In the genomic region with DNA sequence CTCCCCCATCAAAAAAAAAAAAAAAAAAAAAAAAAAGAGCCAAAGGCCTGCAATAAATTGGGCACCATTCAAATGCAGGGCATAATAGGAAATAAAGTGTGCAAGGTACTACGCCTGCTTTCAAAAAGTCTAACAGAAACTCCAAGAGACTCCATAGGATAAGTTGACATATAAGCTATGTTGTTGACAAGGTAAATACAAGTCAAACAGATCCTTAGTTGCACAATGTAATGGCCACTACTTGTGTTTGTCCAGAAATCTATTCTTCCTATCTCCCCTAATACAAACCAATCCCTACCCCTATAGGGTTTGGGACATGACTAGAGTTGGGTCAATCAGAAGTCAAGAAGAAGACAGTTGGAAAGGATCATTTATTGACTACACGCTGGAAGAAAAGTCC, we compare ENCODE assay signal across 25 cellular contexts. TPM values are rescaled to one million over a fixed set of nuclear protein-coding genes. Genes with fewer than 3 reads are reported as not detected.
DNase-seq lines count a peak whose midpoint lies in the region; ATAC-seq, FAIRE-seq and TF ChIP-seq lines count a peak whose summit lies in the region.
"Had no signal": no experiment of that assay in that cellular context is flagged by ENCODE, and none has a peak within 500 bp of the region (broad histone marks: within the 10 kb centered on the region; RNA-seq: fewer than 3 reads in every experiment).

No MANE protein-coding gene starts in this region.

- peak; percentile 63; the same call in 2 of the 3 replicates for ATAC-seq in HepG2
- ATAC-seq in right lobe of liver, result no peak
- ATAC-seq: GM12878, HCT116 had no signal

- TF ChIP-seq POLR2A in HepG2 (IDR thresholded peaks at IDR 0.05; ENCODE audit: insufficient read depth in 1 of 2, low read depth in 2 of 2, low read length in 2 of 2), result no peak
- TF ChIP-seq POLR2A in right lobe of liver (IDR thresholded peaks at IDR 0.05), result no peak
- no peak for TF ChIP-seq POLR2A in testis (IDR thresholded peaks at IDR 0.05)
- no peak for TF ChIP-seq POLR2A in uterus (IDR thresholded peaks at IDR 0.05)

- H3K4me2 ChIP-seq in HepG2 (ENCODE audit: low read depth, low read length), result no peak overlapping the region
- no peak overlapping the region for H3K4me2 ChIP-seq in smooth muscle cell
- H3K4me2 ChIP-seq: BLaER1 treated with 17β-estradiol and CSF1 and Interleukin-3, amounts not matched to agents 10 nM and 100 nM had no signal

- intact Hi-C loops in HepG2 (cut with micrococcal nuclease; ENCODE audit: unreplicated experiment), result no loop called here
- intact Hi-C loops in right lobe of liver (cut with DNase I), result no loop called here
- intact Hi-C loops in testis (cut with DNase I; ENCODE audit: low total_unique reads), result no loop called here
- intact Hi-C loops in uterus (cut with DNase I; ENCODE audit: low total_unique reads), result no loop called here

- no peak for TF ChIP-seq RAD21 in HepG2 (CRISPR knock-in tag; IDR thresholded peaks at IDR 0.05)

- H3K36me3 ChIP-seq in HepG2 (replicated peaks in 1 of 2; ENCODE audit: control insufficient read depth in 1 of 2, insufficient read depth in 2 of 2, low read length in 2 of 2), result peaks cover 5 to 26% of the 10 kb centered on the region in 2 experiments; a peak in 4 of 5 replicates
- no peaks in the 10 kb centered on the region for H3K36me3 ChIP-seq in right lobe of liver
- no peaks in the 10 kb centered on the region for H3K36me3 ChIP-seq in smooth muscle cell (ENCODE audit: low read depth)
- H3K36me3 ChIP-seq in testis (ENCODE audit: low read depth, missing control alignments), result no peaks in the 10 kb centered on the region
- H3K36me3 ChIP-seq in uterus, result no peaks in the 10 kb centered on the region
- H3K36me3 ChIP-seq: BE2C had no signal

- no TSS peak for BruUV-seq in HepG2 (replicated peaks; lab: Mats Ljungman, UMichigan)

- H3K27ac ChIP-seq in HepG2 (ENCODE audit: extremely low read length, insufficient read depth, low read length), result no peak overlapping the region
- H3K27ac ChIP-seq in right lobe of liver, result no peak overlapping the region
- H3K27ac ChIP-seq in coronary artery, result peak overlapping the region; percentile 10 to 43
- peak overlapping the region; percentile 9 for H3K27ac ChIP-seq in smooth muscle cell (ENCODE audit: low read depth)
- no peak overlapping the region for H3K27ac ChIP-seq in testis
- H3K27ac ChIP-seq in uterus, result no peak overlapping the region
- H3K27ac ChIP-seq: 22Rv1; BLaER1 treated with 17β-estradiol and CSF1 and Interleukin-3, amounts not matched to agents 10 nM and 100 nM; GM23248 had no signal

- in situ Hi-C loops in HepG2 (cut with HindIII; ENCODE audit: extremely low pct_ligation_motif_present, low pct_unique_long_range_greater_than_20kb), result no loop called here

- CTCF ChIA-PET in HepG2 (lab: Yijun Ruan, JAX; ENCODE audit: low intra/inter-chr PET ratio, low total read pairs), result no interaction called here

- peaks cover 17% of the 10 kb centered on the region for H3F3A ChIP-seq in smooth muscle cell (ENCODE audit: low read depth)

- H3K79me2 ChIP-seq in HepG2 (ENCODE audit: insufficient read depth, low read length) (peaks cover 21% of the 10 kb centered on the region), smooth muscle cell (ENCODE audit: low read depth) (peaks cover 100% of the 10 kb centered on the region)

- H3K9me3 ChIP-seq in HepG2 (ENCODE audit: low read length), result no peaks in the 10 kb centered on the region
- H3K9me3 ChIP-seq in right lobe of liver, result no peaks in the 10 kb centered on the region
- H3K9me3 ChIP-seq in smooth muscle cell (replicated peaks; ENCODE audit: low read depth), result no peaks in the 10 kb centered on the region
- H3K9me3 ChIP-seq in testis, result no peaks in the 10 kb centered on the region
- H3K9me3 ChIP-seq in uterus, result no peaks in the 10 kb centered on the region
- H3K9me3 ChIP-seq: BE2C; BLaER1 treated with 17β-estradiol and CSF1 and Interleukin-3, amounts not matched to agents 10 nM and 100 nM had no signal

- H3K27me3 ChIP-seq in HepG2 (ENCODE audit: control insufficient read depth in 1 of 2, insufficient read depth in 2 of 2, low read length in 2 of 2), result no peaks in the 10 kb centered on the region
- no peaks in the 10 kb centered on the region for H3K27me3 ChIP-seq in right lobe of liver
- no peaks in the 10 kb centered on the region for H3K27me3 ChIP-seq in smooth muscle cell (ENCODE audit: low read depth)
- H3K27me3 ChIP-seq in testis, result no peaks in the 10 kb centered on the region
- H3K27me3 ChIP-seq in uterus, result no peaks in the 10 kb centered on the region
- H3K27me3 ChIP-seq: BE2C; BLaER1 treated with 17β-estradiol and CSF1 and Interleukin-3, amounts not matched to agents 10 nM and 100 nM had no signal

- TF ChIP-seq CTCF in HepG2 (CRISPR knock-in tag; IDR thresholded peaks at IDR 0.05), result no peak
- no peak for TF ChIP-seq CTCF in right lobe of liver (IDR thresholded peaks at IDR 0.05)
- no peak for TF ChIP-seq CTCF in coronary artery (IDR thresholded peaks at IDR 0.05)
- TF ChIP-seq CTCF in smooth muscle cell (IDR thresholded peaks at IDR 0.05; ENCODE audit: borderline replicate concordance, insufficient read depth, poor library complexity, severe bottlenecking), result no peak
- no peak for TF ChIP-seq CTCF in testis (IDR thresholded peaks at IDR 0.05)
- TF ChIP-seq CTCF in uterus (IDR thresholded peaks at IDR 0.05), result no peak

- TF ChIP-seq EP300 in HepG2 (IDR thresholded peaks at IDR 0.05; ENCODE audit: low read depth in 2 of 2, low read length in 2 of 2) (no peak), HepG2 (CRISPR knock-in tag; IDR thresholded peaks at IDR 0.05; ENCODE audit: borderline replicate concordance) (no peak)

- H4K20me1 ChIP-seq in HepG2 (ENCODE audit: insufficient read depth, low read length) (peaks cover 12% of the 10 kb centered on the region), smooth muscle cell (ENCODE audit: low read depth) (peaks cover 100% of the 10 kb centered on the region)

- H3K4me3 ChIP-seq in HepG2 (replicated peaks in 1 of 3; ENCODE audit: insufficient read depth in 1 of 3, low read depth in 2 of 3, low read length in 3 of 3) (no peak overlapping the region), right lobe of liver (no peak overlapping the region), coronary artery (no peak overlapping the region), smooth muscle cell (no peak overlapping the region), testis (no peak overlapping the region), uterus (no peak overlapping the region)
- H3K4me3 ChIP-seq: BLaER1 treated with 17β-estradiol and CSF1 and Interleukin-3, amounts not matched to agents 10 nM and 100 nM; GM12878; GM23248 had no signal

- peak; percentile 12 for FAIRE-seq in HepG2 (lab: Jason Lieb, UNC)
- FAIRE-seq: A204.1, D721Med, GM12878, GM19239 had no signal

- H3K9ac ChIP-seq in HepG2 (ENCODE audit: insufficient read depth, low read depth, low read length) (no peak overlapping the region), smooth muscle cell (ENCODE audit: low read depth) (no peak overlapping the region)
- H3K9ac ChIP-seq: BLaER1 treated with 17β-estradiol and CSF1 and Interleukin-3, amounts not matched to agents 10 nM and 100 nM; GM23248 had no signal

- H3K4me1 ChIP-seq in HepG2 (ENCODE audit: insufficient read depth, low read length), result peaks cover 14% of the 10 kb centered on the region
- no peaks in the 10 kb centered on the region for H3K4me1 ChIP-seq in right lobe of liver
- peaks cover 26% of the 10 kb centered on the region for H3K4me1 ChIP-seq in smooth muscle cell (ENCODE audit: low read depth)
- peaks cover 23% of the 10 kb centered on the region for H3K4me1 ChIP-seq in testis
- H3K4me1 ChIP-seq in uterus, result peaks cover 0 to 7% of the 10 kb centered on the region in 2 donors
- H3K4me1 ChIP-seq: BE2C had no signal

- no peak overlapping the region for H2AFZ ChIP-seq in HepG2 (ENCODE audit: low read length)
- no peak overlapping the region for H2AFZ ChIP-seq in smooth muscle cell (ENCODE audit: low read depth)
- H2AFZ ChIP-seq: GM23248 had no signal

- POLR2A ChIA-PET in HepG2 (lab: Yijun Ruan, JAX), result interaction anchor here (1.0 kb wide), 2 partner anchors 10 to 13 kb away, joined by 3 read pairs; no protein-coding TSS in a partner anchor

- DNase-seq in HepG2 (ENCODE audit: low spot score) (peak; percentile 24), right lobe of liver (no peak), coronary artery (ENCODE audit: low spot score) (no peak), smooth muscle cell (lab: John Stamatoyannopoulos, UW; ENCODE audit: unreplicated experiment) (no peak), testis (no peak), AG20443 (ENCODE audit: low spot score) (no peak), nucleus accumbens (lab: John Stamatoyannopoulos, UW) (no peak), uterus (no peak)
- DNase-seq: AML-193; BE2C; CD4-positive, alpha-beta T cell; CD8-positive, alpha-beta memory T cell; DMS 273 treated with DMSO at 0.1 percent for 48 hours; DMS79; EL; GDM1; GM23248; H9 had no signal

- WGBS in HepG2 (ENCODE audit: low lambda C conversion rate), result 82% methylated on average over 2 of the region's 2 CpGs
- WGBS in right lobe of liver (ENCODE audit: insufficient coverage, low coverage, low lambda C conversion rate, missing lambda C conversion rate), result 88% methylated on average over 2 of the region's 2 CpGs
- 96% methylated on average over 2 of the region's 2 CpGs for WGBS in smooth muscle cell (ENCODE audit: low lambda C conversion rate)
- 96 to 100% methylated on average over 2 of the region's 2 CpGs for WGBS in testis, 2 donors

RNA-seq across cellular contexts. Expression of a gene that starts 16.0 kb away (rescaled TPM):
- total RNA-seq in HepG2 (2016; rRNA removed; fragmentation: Illumina TruSeq; extraction: Trizol) (33.1 and 63.3 TPM in 2 replicates), right lobe of liver (10 to 100 TPM; 59.1 to 94.9 (median 66.2) TPM), smooth muscle cell (109 and 114 TPM in 2 replicates), testis (100 to 1,000 TPM; 226 to 241 TPM), uterus (100 to 1,000 TPM in 1 of 4 donors, 10 to 100 TPM in 3; 51.5 to 264 (median 79.7) TPM)
- total RNA-seq in HepG2 (2016; cell fraction: cytosol; rRNA removed; fragmentation: Illumina TruSeq; extraction: Trizol; ENCODE audit: low read depth), result 4.3 and 4.8 TPM in 2 replicates
- 31.4 and 53.9 TPM in 2 replicates for total RNA-seq in HepG2 (2016; cell fraction: insoluble cytoplasmic fraction; rRNA removed; fragmentation: Illumina TruSeq; extraction: Trizol)
- 15.0 and 16.5 TPM in 2 replicates for total RNA-seq in HepG2 (2016; cell fraction: membrane; rRNA removed; fragmentation: Illumina TruSeq; extraction: Trizol)
- total RNA-seq in HepG2 (2016; cell fraction: nucleus; rRNA removed; fragmentation: Illumina TruSeq; extraction: Trizol), result 36.7 and 41.9 TPM in 2 replicates
- polyA plus RNA-seq in HepG2 (2011; rRNA removed) (38.7 and 46.0 TPM in 2 replicates), smooth muscle cell (159 and 166 TPM in 2 replicates), testis (ENCODE audit: insufficient read depth, low read depth, low replicate concordance) (195 TPM)
- polyA plus RNA-seq in HepG2 (2011; cell fraction: cytosol; rRNA removed), result 21.5 and 23.3 TPM in 2 replicates
- polyA plus RNA-seq in HepG2 (2011; cell fraction: nucleus; rRNA removed), result 108 and 122 TPM in 2 replicates
- polyA plus RNA-seq in HepG2 (2012), result 61.7 and 78.2 TPM in 2 replicates
- 2.7 and 3.3 TPM in 2 replicates for polyA plus RNA-seq in HepG2 (2016; cell fraction: cytosol; fragmentation: Illumina TruSeq; extraction: Trizol; ENCODE audit: low read depth)
- polyA plus RNA-seq in HepG2 (2016; cell fraction: insoluble cytoplasmic fraction; fragmentation: Illumina TruSeq; extraction: Trizol; ENCODE audit: low read depth), result 52.8 and 70.0 TPM in 2 replicates
- polyA plus RNA-seq in HepG2 (2016; cell fraction: membrane; fragmentation: Illumina TruSeq; extraction: Trizol; ENCODE audit: low read depth), result 8.8 and 10.2 TPM in 2 replicates
- polyA plus RNA-seq in HepG2 (2016; cell fraction: nucleus; fragmentation: Illumina TruSeq; extraction: Trizol; ENCODE audit: insufficient read depth, low read depth), result 57.0 and 67.2 TPM in 2 replicates
- polyA minus RNA-seq in HepG2 (2011; rRNA and poly(A)+ RNA removed; ENCODE audit: low replicate concordance), result 46.4 and 52.1 TPM in 2 replicates
- polyA minus RNA-seq in HepG2 (2011; cell fraction: cytosol; rRNA and poly(A)+ RNA removed), result 45.9 and 59.9 TPM in 2 replicates
- 54.7 and 70.5 TPM in 2 replicates for polyA minus RNA-seq in HepG2 (2011; cell fraction: nucleus; rRNA and poly(A)+ RNA removed)

Comparison
In these comparisons a context has a peak if more than half of its experiments do, and no peak if none do; other contexts are left out.
1. H3K27ac ChIP-seq: peak in coronary artery (2 of 2) and smooth muscle cell (single experiment); none in HepG2 (single experiment), right lobe of liver (0 of 3), testis (0 of 2) and uterus (0 of 2).